Comparison of ENCODE assay signal across 8 cellular contexts in genomic region chr5:138580777-138581176, GRCh38.
"Had no signal": no experiment of that assay in that cellular context is flagged by ENCODE, and none has a peak within 500 bp of the region (broad histone marks: within the 10 kb centered on the region; RNA-seq: fewer than 3 reads in every experiment).

No MANE protein-coding gene starts in this region.

- H3K27me3 Mint-ChIP-seq: IgD-negative memory B cell had no signal

- H3K9me3 Mint-ChIP-seq: H9, IgD-negative memory B cell had no signal

- H3K4me3 Mint-ChIP-seq: GM23338, H9, IgD-negative memory B cell had no signal

- H2AFZ ChIP-seq: GM23338 had no signal

- H3K4me2 ChIP-seq: GM23338 had no signal

- FAIRE-seq: H1, H54, HepG2 had no signal

- H3K36me3 Mint-ChIP-seq: IgD-negative memory B cell had no signal

- H3K4me3 ChIP-seq: GM23338 had no signal

- DNase-seq: H9, HCEC 1CT, KG1 had no signal

- H3K27ac Mint-ChIP-seq: GM23338, H9, IgD-negative memory B cell had no signal

- ATAC-seq: GM23338, HepG2 had no signal
